26 cellular contexts compared by ENCODE assay signal in genomic region chr20:62778601-62779416, GRCh38. TPM values are rescaled to one million over a fixed set of nuclear protein-coding genes. Genes with fewer than 3 reads are reported as not detected.
DNase-seq lines count a peak whose midpoint lies in the region; ATAC-seq and TF ChIP-seq lines count a peak whose summit lies in the region.
"Had no signal": no experiment of that assay in that cellular context is flagged by ENCODE, and none has a peak within 500 bp of the region (broad histone marks: within the 10 kb centered on the region; RNA-seq: fewer than 3 reads in every experiment).

No MANE protein-coding gene starts in this region.

- H3K4me3 ChIP-seq in mesendoderm (ENCODE audit: low read length): no peak overlapping the region
- H3K4me3 ChIP-seq: body of pancreas, esophagus squamous epithelium, gastroesophageal sphincter, GM12878, suprapubic skin had no signal

- CTCF ChIA-PET in CD4-positive, alpha-beta T cell (lab: Charles Lee): no interaction called here
- CTCF ChIA-PET in T-cell (lab: Charles Lee): interaction anchor here in 1 of 2 donors (0.7 kb wide), 1 partner anchor 53 kb away, joined by 4 read pairs; no protein-coding TSS in a partner anchor

- H3K27me3 Mint-ChIP-seq in activated CD4-positive, alpha-beta T cell treated with anti-CD3 and anti-CD28 coated beads, Interleukin-2, amount 10 ng/mL, durations not matched to agents 24 days and 14 days: no peaks in the 10 kb centered on the region
- H3K27me3 Mint-ChIP-seq in CD4-positive, alpha-beta T cell: no peaks in the 10 kb centered on the region
- no peaks in the 10 kb centered on the region for H3K27me3 Mint-ChIP-seq in T-cell
- peaks cover 3% of the 10 kb centered on the region for H3K27me3 Mint-ChIP-seq in nephron progenitor cell (ENCODE audit: low read depth, poor library complexity)

- H3K4me1 ChIP-seq in mesendoderm (ENCODE audit: control insufficient read depth, low read depth, low read length): peaks cover 2% of the 10 kb centered on the region
- H3K4me1 ChIP-seq: parathyroid adenoma had no signal

- no peak overlapping the region for H3K9ac ChIP-seq in mesendoderm (ENCODE audit: low read length)
- H3K9ac ChIP-seq: parathyroid adenoma had no signal

- POLR2A ChIA-PET in CD4-positive, alpha-beta T cell (lab: Charles Lee): interaction anchor here (0.6 to 2.1 kb wide), 4 partner anchors 15 to 48 kb away, joined by 3 to 9 read pairs (median 4); partner anchors contain the start of gene MRGBP
- POLR2A ChIA-PET in T-cell (lab: Charles Lee): interaction anchor here (0.6 to 0.7 kb wide), 2 partner anchors 25 to 122 kb away, joined by 3 to 6 read pairs; no protein-coding TSS in a partner anchor

- H3K4me2 ChIP-seq in mesendoderm (ENCODE audit: low read length): no peak overlapping the region

- H2BK15ac ChIP-seq in mesendoderm (replicated peaks; ENCODE audit: low read depth): no peak overlapping the region

- no peak overlapping the region for H3K4me3 Mint-ChIP-seq in activated CD4-positive, alpha-beta T cell treated with anti-CD3 and anti-CD28 coated beads, Interleukin-2, amount 10 ng/mL, durations not matched to agents 24 days and 14 days
- H3K4me3 Mint-ChIP-seq in CD4-positive, alpha-beta T cell: no peak overlapping the region
- H3K4me3 Mint-ChIP-seq in T-cell: no peak overlapping the region
- H3K4me3 Mint-ChIP-seq in nephron progenitor cell: no peak overlapping the region
- H3K4me3 Mint-ChIP-seq: CD14-positive monocyte had no signal

- no peak for ATAC-seq in CD4-positive, alpha-beta T cell (ENCODE audit: poor library complexity)
- no peak for ATAC-seq in T-cell (replicated peaks in 1 of 4)
- ATAC-seq: body of pancreas, gastroesophageal sphincter, GM12878, sciatic nerve had no signal

- no peaks in the 10 kb centered on the region for H3K36me3 Mint-ChIP-seq in activated CD4-positive, alpha-beta T cell treated with anti-CD3 and anti-CD28 coated beads, Interleukin-2, amount 10 ng/mL, durations not matched to agents 24 days and 14 days (ENCODE audit: low read depth)
- H3K36me3 Mint-ChIP-seq in CD4-positive, alpha-beta T cell (ENCODE audit: low read depth): no peaks in the 10 kb centered on the region
- H3K36me3 Mint-ChIP-seq in T-cell: no peaks in the 10 kb centered on the region
- H3K36me3 Mint-ChIP-seq in nephron progenitor cell (ENCODE audit: low read depth): no peaks in the 10 kb centered on the region
- H3K36me3 Mint-ChIP-seq: CD14-positive monocyte had no signal

- H3K23ac ChIP-seq in mesendoderm (ENCODE audit: low read length): no peak overlapping the region

- H3K36me3 ChIP-seq in mesendoderm (ENCODE audit: control insufficient read depth, insufficient read depth, low read length): no peaks in the 10 kb centered on the region
- H3K36me3 ChIP-seq: esophagus squamous epithelium, gastroesophageal sphincter, suprapubic skin had no signal

- H2BK5ac ChIP-seq in mesendoderm (ENCODE audit: low read length): no peak overlapping the region

- no peak overlapping the region for H2AK5ac ChIP-seq in mesendoderm (ENCODE audit: low read length)

- H4K8ac ChIP-seq in mesendoderm (ENCODE audit: low read depth, low read length): no peak overlapping the region

- peak overlapping the region; percentile 71 for H3K27ac Mint-ChIP-seq in activated CD4-positive, alpha-beta T cell treated with anti-CD3 and anti-CD28 coated beads, Interleukin-2, amount 10 ng/mL, durations not matched to agents 24 days and 14 days
- peak overlapping the region; percentile 24 for H3K27ac Mint-ChIP-seq in CD4-positive, alpha-beta T cell
- H3K27ac Mint-ChIP-seq in T-cell (peak overlapping the region; percentile 12 to 44), nephron progenitor cell (no peak overlapping the region)

- peak overlapping the region; percentile 54 for H3K56ac ChIP-seq in mesendoderm (ENCODE audit: low read length)

- H2BK120ac ChIP-seq in mesendoderm (ENCODE audit: low read depth, low read length): no peak overlapping the region

- H3K79me1 ChIP-seq in mesendoderm (ENCODE audit: low read length): no peaks in the 10 kb centered on the region

- no peaks in the 10 kb centered on the region for H3K79me2 ChIP-seq in mesendoderm (ENCODE audit: control insufficient read depth, insufficient read depth, low read length)
- H3K79me2 ChIP-seq: parathyroid adenoma had no signal

- no CpG with 5 or more reads among the region's 24 CpGs for WGBS in mesendoderm (ENCODE audit: extremely low coverage, insufficient coverage, low lambda C conversion rate)

- DNase-seq in activated CD4-positive, alpha-beta T cell treated with anti-CD3 and anti-CD28 coated beads, Interleukin-2, amount 10 ng/mL, durations not matched to agents 24 days and 14 days: no peak
- no peak for DNase-seq in activated CD4-positive, alpha-beta T cell treated with anti-CD3 and anti-CD28 coated beads, Interleukin-2, amount 50 U/mL, for 1 hour
- DNase-seq in CD4-positive, alpha-beta T cell: no peak
- no peak for DNase-seq in T-cell
- peak; percentile 71 for DNase-seq in mesendoderm
- DNase-seq in DMS53 treated with DMSO at 0.1 percent for 48 hours (lab: John Stamatoyannopoulos, UW; ENCODE audit: unreplicated experiment): no peak
- DNase-seq in nephron progenitor cell: no peak
- no peak for DNase-seq in LoVo (ENCODE audit: low spot score)
- DNase-seq: ACHN; activated CD4-positive, alpha-beta T cell treated with anti-CD3 and anti-CD28 coated beads for 4 hours; activated T-cell treated with anti-CD3 and anti-CD28 coated beads, Interleukin-2, amount 50 U/mL, for 48 hours; body of pancreas; DMS153; effector memory CD4-positive, alpha-beta T cell; esophagus squamous epithelium; KBM-7; kidney glomerular epithelial cell; NCI-H1930; NCI-H345 had no signal

- H4K5ac ChIP-seq in mesendoderm (ENCODE audit: low read length): no peak overlapping the region

- H3K27ac ChIP-seq in CD4-positive, alpha-beta T cell (ENCODE audit: low read depth, low read length): no peak overlapping the region
- no peak overlapping the region for H3K27ac ChIP-seq in mesendoderm (ENCODE audit: low read depth, low read length)
- H3K27ac ChIP-seq: body of pancreas, esophagus squamous epithelium, gastroesophageal sphincter, parathyroid adenoma, suprapubic skin had no signal

- TF ChIP-seq CTCF in CD4-positive, alpha-beta T cell (IDR thresholded peaks at IDR 0.05): no peak
- TF ChIP-seq CTCF in nephron progenitor cell (IDR thresholded peaks at IDR 0.05): no peak

- no peak overlapping the region for H3K18ac ChIP-seq in mesendoderm (ENCODE audit: low read length)

- no peak overlapping the region for H3K4ac ChIP-seq in mesendoderm (ENCODE audit: low read depth, low read length)

- H3K9me3 Mint-ChIP-seq in activated CD4-positive, alpha-beta T cell treated with anti-CD3 and anti-CD28 coated beads, Interleukin-2, amount 10 ng/mL, durations not matched to agents 24 days and 14 days: peaks cover 5% of the 10 kb centered on the region
- H3K9me3 Mint-ChIP-seq in CD4-positive, alpha-beta T cell: no peaks in the 10 kb centered on the region
- H3K9me3 Mint-ChIP-seq in T-cell (no peaks in the 10 kb centered on the region), nephron progenitor cell (no peaks in the 10 kb centered on the region)

- no peaks in the 10 kb centered on the region for H3K27me3 ChIP-seq in CD4-positive, alpha-beta T cell (ENCODE audit: control insufficient read depth, insufficient read depth, low read length)
- H3K27me3 ChIP-seq in mesendoderm (ENCODE audit: insufficient read depth, low read length, poor library complexity): no peaks in the 10 kb centered on the region
- H3K27me3 ChIP-seq: body of pancreas had no signal

- no peaks in the 10 kb centered on the region for H3K9me3 ChIP-seq in CD4-positive, alpha-beta T cell (ENCODE audit: control insufficient read depth, low read length)
- H3K9me3 ChIP-seq: body of pancreas, esophagus squamous epithelium, gastroesophageal sphincter, suprapubic skin had no signal

- intact Hi-C loops in activated CD4-positive, alpha-beta T cell treated with anti-CD3 and anti-CD28 coated beads, Interleukin-2, amount 10 ng/mL, durations not matched to agents 24 days and 14 days (cut with micrococcal nuclease): no loop called here
- intact Hi-C loops in CD4-positive, alpha-beta T cell (cut with DNase I, micrococcal nuclease): no loop called here

- H3K4me1 Mint-ChIP-seq in activated CD4-positive, alpha-beta T cell treated with anti-CD3 and anti-CD28 coated beads, Interleukin-2, amount 10 ng/mL, durations not matched to agents 24 days and 14 days: peaks cover 32% of the 10 kb centered on the region
- peaks cover 49% of the 10 kb centered on the region for H3K4me1 Mint-ChIP-seq in CD4-positive, alpha-beta T cell (ENCODE audit: low read depth)
- peaks cover 35 to 48% (median 47%) of the 10 kb centered on the region in 3 donors for H3K4me1 Mint-ChIP-seq in T-cell
- peaks cover 53% of the 10 kb centered on the region for H3K4me1 Mint-ChIP-seq in nephron progenitor cell

RNA-seq across cellular contexts. Expression of gene MRGBP, which starts 17.5 kb away (rescaled TPM):
- total RNA-seq in activated CD4-positive, alpha-beta T cell treated with anti-CD3 and anti-CD28 coated beads, Interleukin-2, amount 10 ng/mL, durations not matched to agents 24 days and 14 days: 19.4 and 19.6 TPM in 2 replicates
- 1 to 10 TPM; 7.4 to 7.9 TPM for total RNA-seq in CD4-positive, alpha-beta T cell
- 10 to 100 TPM in 3 of 5 donors, 1 to 10 TPM in 2; 8.6 to 13.9 (median 12.8) TPM for total RNA-seq in T-cell
- polyA plus RNA-seq in mesendoderm (2013, experiment 1 of 2): 13.3 TPM
- 13.2 TPM for polyA plus RNA-seq in mesendoderm (2013, experiment 2 of 2)

RNA-seq across cellular contexts. Expression of gene OGFR, which starts 25.8 kb away (rescaled TPM):
- total RNA-seq in activated CD4-positive, alpha-beta T cell treated with anti-CD3 and anti-CD28 coated beads, Interleukin-2, amount 10 ng/mL, durations not matched to agents 24 days and 14 days: 49.1 and 54.6 TPM in 2 replicates
- 10 to 100 TPM; 54.5 to 56.0 TPM for total RNA-seq in CD4-positive, alpha-beta T cell
- total RNA-seq in T-cell: 10 to 100 TPM; 46.5 to 91.1 (median 83.0) TPM
- 11.3 TPM for polyA plus RNA-seq in mesendoderm (2013, experiment 1 of 2)
- polyA plus RNA-seq in mesendoderm (2013, experiment 2 of 2): 11.4 TPM

RNA-seq across cellular contexts. Expression of gene COL9A3, which starts 38.0 kb away (rescaled TPM):
- total RNA-seq in activated CD4-positive, alpha-beta T cell treated with anti-CD3 and anti-CD28 coated beads, Interleukin-2, amount 10 ng/mL, durations not matched to agents 24 days and 14 days: 0.47 TPM in 1 of 2 replicates, not detected in the other
- not detected for total RNA-seq in CD4-positive, alpha-beta T cell
- 1 to 10 TPM in 1 of 5 donors, under 1 TPM in 3, not detected in 1; 0.51 to 2.1 (median 0.75) TPM for total RNA-seq in T-cell
- polyA plus RNA-seq in mesendoderm (2013, experiment 1 of 2): 45.6 TPM
- 45.1 TPM for polyA plus RNA-seq in mesendoderm (2013, experiment 2 of 2)
- total RNA-seq: myocyte had no signal
